8 cellular contexts compared by ENCODE assay signal in genomic region chr1:19011832-19012231, GRCh38. TPM values are rescaled to one million over a fixed set of nuclear protein-coding genes. Genes with fewer than 3 reads are reported as not detected.
A peak's percentile ranks its signal among the peaks of the same experiment; 100 is the strongest.
DNase-seq lines count a peak whose midpoint lies in the region; ATAC-seq and TF ChIP-seq lines count a peak whose summit lies in the region.

No MANE protein-coding gene starts in this region.

- ATAC-seq in GM23338 = peak; percentile 11; the same call in 1 of the 3 replicates
- no peak for ATAC-seq in foreskin keratinocyte
- ATAC-seq in naive thymus-derived CD8-positive, alpha-beta T cell = no peak
- ATAC-seq in GM21786 (IDR thresholded peaks at IDR 0.05; ENCODE audit: unreplicated experiment) = no peak

- H3K36me3 Mint-ChIP-seq in GM23338 (ENCODE audit: low read depth) = no peaks in the 10 kb centered on the region
- H3K36me3 Mint-ChIP-seq in naive thymus-derived CD8-positive, alpha-beta T cell = no peaks in the 10 kb centered on the region

- no peaks in the 10 kb centered on the region for H3K27me3 ChIP-seq in GM23338 (ENCODE audit: insufficient read depth)
- no peaks in the 10 kb centered on the region for H3K27me3 ChIP-seq in SJSA1 (replicated peaks)
- H3K27me3 ChIP-seq in foreskin keratinocyte = no peaks in the 10 kb centered on the region

- H3K9me2 ChIP-seq in GM23338 (ENCODE audit: insufficient read depth) = no peaks in the 10 kb centered on the region

- H3K36me3 ChIP-seq in GM23338 (ENCODE audit: insufficient read depth) (no peaks in the 10 kb centered on the region), SJSA1 (no peaks in the 10 kb centered on the region)

- no peak for TF ChIP-seq CTCF in GM23338 (conservative IDR thresholded peaks at IDR 0.05; ENCODE audit: low read depth in 2 of 2)
- no peak for TF ChIP-seq CTCF in foreskin keratinocyte (conservative IDR thresholded peaks at IDR 0.05)

- H3K4me2 ChIP-seq in GM23338 = no peak overlapping the region

- no peaks in the 10 kb centered on the region for H3F3A ChIP-seq in GM23338 (replicated peaks; ENCODE audit: low read depth)

- H3K9me3 ChIP-seq in SJSA1 (replicated peaks) = no peaks in the 10 kb centered on the region

- DNase-seq in GM23338 (ENCODE audit: low spot score) (no peak), SJSA1 (ENCODE audit: low read depth in 1 of 2, low spot score in 2 of 2) (peak in 1 of 2 experiments; percentile 29), foreskin keratinocyte (no peak), GF-D8 (lab: John Stamatoyannopoulos, UW) (no peak), D341Med (ENCODE audit: low spot score) (no peak)
- no peak for DNase-seq in naive thymus-derived CD8-positive, alpha-beta T cell

- H3K27ac ChIP-seq in GM23338 (ENCODE audit: low read depth) (no peak overlapping the region), SJSA1 (peak overlapping the region; percentile 36), foreskin keratinocyte (peak overlapping the region; percentile 47), skin epidermis (peak overlapping the region in 14 of 21 experiments; percentile 10 to 86 (median 57))

- H3K27ac Mint-ChIP-seq in GM23338 = no peak overlapping the region
- H3K27ac Mint-ChIP-seq in naive thymus-derived CD8-positive, alpha-beta T cell = peak overlapping the region in 1 of 10 donors; percentile 44

- no peak overlapping the region for H3K4me3 ChIP-seq in GM23338
- no peak overlapping the region for H3K4me3 ChIP-seq in SJSA1
- no peak overlapping the region for H3K4me3 ChIP-seq in skin epidermis

- peaks cover 30% of the 10 kb centered on the region for H3K4me1 Mint-ChIP-seq in GM23338
- H3K4me1 Mint-ChIP-seq in naive thymus-derived CD8-positive, alpha-beta T cell = peaks cover 16 to 32% (median 22%) of the 10 kb centered on the region in 4 donors

- H3K9me3 Mint-ChIP-seq in GM23338 = no peaks in the 10 kb centered on the region
- no peaks in the 10 kb centered on the region for H3K9me3 Mint-ChIP-seq in naive thymus-derived CD8-positive, alpha-beta T cell

- H3K4me1 ChIP-seq in GM23338 (ENCODE audit: insufficient read depth) = peaks cover 12% of the 10 kb centered on the region
- H3K4me1 ChIP-seq in SJSA1 (replicated peaks) = peaks cover 61% of the 10 kb centered on the region
- peaks cover 21% of the 10 kb centered on the region for H3K4me1 ChIP-seq in foreskin keratinocyte

- H4K20me1 ChIP-seq in GM23338 (replicated peaks; ENCODE audit: insufficient read depth) = no peaks in the 10 kb centered on the region

- peaks cover 15% of the 10 kb centered on the region for H3K27me3 Mint-ChIP-seq in GM23338 (ENCODE audit: insufficient read depth, low read depth, poor library complexity)
- peaks cover 0 to 6% (median 3%) of the 10 kb centered on the region in 5 donors for H3K27me3 Mint-ChIP-seq in naive thymus-derived CD8-positive, alpha-beta T cell

- POLR2A ChIA-PET in naive thymus-derived CD8-positive, alpha-beta T cell (lab: Charles Lee) = interaction anchor here (1.2 kb wide), 1 partner anchor 62 kb away, joined by 5 read pairs; no protein-coding TSS in a partner anchor

- H3K4me3 Mint-ChIP-seq in GM23338 = no peak overlapping the region
- no peak overlapping the region for H3K4me3 Mint-ChIP-seq in naive thymus-derived CD8-positive, alpha-beta T cell

- no peaks in the 10 kb centered on the region for H3K79me2 ChIP-seq in GM23338 (replicated peaks; ENCODE audit: insufficient read depth)

- no peak overlapping the region for H2AFZ ChIP-seq in GM23338

TF ChIP-seq in GM23338, 12 proteins besides CTCF, POLR2A, EP300 and RAD21 (continues in another document):
- TF ChIP-seq EZH2phosphoT487 (IDR thresholded peaks at IDR 0.05; ENCODE audit: unreplicated experiment) (no peak), JUNB (IDR thresholded peaks at IDR 0.05; ENCODE audit: unreplicated experiment) (no peak), ZNF114 (CRISPR knock-in tag; IDR thresholded peaks at IDR 0.05) (no peak), CREB1 (CRISPR knock-in tag; IDR thresholded peaks at IDR 0.05; ENCODE audit: low read depth) (no peak), STAT1 (IDR thresholded peaks at IDR 0.05; ENCODE audit: unreplicated experiment) (no peak), EZH2 (IDR thresholded peaks at IDR 0.05; ENCODE audit: low read depth, unreplicated experiment) (no peak), ZNF462 (CRISPR knock-in tag; IDR thresholded peaks at IDR 0.05) (no peak)

RNA-seq across cellular contexts. Expression of gene IFFO2, which starts 55.4 kb away (rescaled TPM):
- 7.5 and 13.2 TPM in 2 replicates for total RNA-seq in GM23338 (2014; rRNA removed; shearing (Covaris generic))
- 0.71 and 1.5 TPM in 2 replicates for polyA plus RNA-seq in GM23338 (2016; fragmentation: Nextera tagmentation; extraction: Ambion mirVana)
- 11.4 and 15.3 TPM in 2 replicates for total RNA-seq in SJSA1 (2014; rRNA removed; shearing (Covaris generic))
- 47.5 and 57.3 TPM in 2 replicates for total RNA-seq in foreskin keratinocyte
- polyA plus RNA-seq in foreskin keratinocyte = 18.3 and 23.6 TPM in 2 replicates
- 10 to 100 TPM; 29.0 to 30.7 TPM for total RNA-seq in naive thymus-derived CD8-positive, alpha-beta T cell
- polyA plus RNA-seq in naive thymus-derived CD8-positive, alpha-beta T cell = 1 to 10 TPM; 1.6 to 4.4 (median 4.4) TPM
